14 cellular contexts compared by ENCODE assay signal in the genomic region with DNA sequence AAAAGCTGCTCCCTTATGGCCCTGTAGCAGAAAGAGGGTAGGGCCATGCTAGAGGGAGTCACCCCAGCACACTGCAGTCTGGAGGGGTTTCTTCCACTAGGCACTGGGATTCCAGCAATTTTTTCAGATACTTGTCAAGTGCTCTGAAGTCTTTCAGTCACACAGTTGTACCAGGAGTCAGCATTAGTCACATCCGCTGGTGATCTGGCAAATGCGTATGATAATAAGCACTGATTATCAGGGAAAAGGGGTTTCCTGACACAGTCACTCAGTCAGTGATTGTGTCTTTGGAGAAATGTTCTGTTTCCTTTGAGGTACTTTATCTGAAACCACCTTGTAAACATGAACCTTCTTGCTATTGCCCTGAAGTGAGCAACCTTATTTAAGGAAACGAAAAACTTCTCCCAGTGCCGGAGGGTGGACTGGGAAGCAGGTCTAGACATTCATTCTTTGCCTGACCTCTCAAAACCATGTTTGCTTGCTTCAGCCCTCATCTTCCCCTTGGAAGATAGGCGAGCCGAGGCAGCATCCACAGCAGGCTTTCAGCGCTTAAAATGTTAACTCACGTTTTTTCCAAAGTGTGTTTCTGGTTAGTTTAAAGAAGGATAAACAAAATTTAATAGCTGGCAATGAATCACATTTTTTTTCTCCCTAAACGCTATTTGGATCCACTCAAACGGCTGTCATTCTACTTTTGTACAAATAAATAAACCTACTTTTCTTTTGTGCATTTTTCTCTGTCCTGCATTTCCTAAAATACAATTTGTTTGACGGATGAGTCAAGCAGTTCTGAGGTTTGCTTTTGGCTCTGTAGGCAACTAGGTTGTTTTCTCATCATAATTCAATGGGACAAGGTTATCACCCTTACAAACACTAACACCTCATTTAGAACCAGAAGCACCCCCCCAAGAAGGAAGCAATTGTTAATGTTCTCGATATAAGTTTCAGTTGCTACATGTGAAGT.
DNase-seq lines count a peak whose midpoint lies in the region; TF ChIP-seq lines count a peak whose summit lies in the region.
"Had no signal": no experiment of that assay in that cellular context is flagged by ENCODE, and none has a peak within 500 bp of the region (broad histone marks: within the 10 kb centered on the region; RNA-seq: fewer than 3 reads in every experiment).

No MANE protein-coding gene starts in this region.

- no peak overlapping the region for H3K4me3 Mint-ChIP-seq in endodermal cell
- no peak overlapping the region for H3K4me3 Mint-ChIP-seq in nephron

- H3K27ac ChIP-seq in PC-9, result peak overlapping the region; percentile 94
- H3K27ac ChIP-seq in endodermal cell (ENCODE audit: low read depth, low read length), result no peak overlapping the region
- H3K27ac ChIP-seq: thyroid gland, WERI-Rb-1 had no signal

- H3F3A ChIP-seq in PC-9 (ENCODE audit: insufficient read depth, low read depth), result peaks cover 46% of the 10 kb centered on the region

- H3K4me2 ChIP-seq in PC-9, result peak overlapping the region; percentile 67

- peaks cover 17% of the 10 kb centered on the region for H3K4me1 Mint-ChIP-seq in endodermal cell
- peaks cover 7% of the 10 kb centered on the region for H3K4me1 Mint-ChIP-seq in nephron

- peaks cover 22% of the 10 kb centered on the region for H3K27me3 Mint-ChIP-seq in endodermal cell (ENCODE audit: insufficient read depth)
- peaks cover 30% of the 10 kb centered on the region for H3K27me3 Mint-ChIP-seq in nephron (ENCODE audit: low read depth)

- H3K79me2 ChIP-seq in PC-9 (ENCODE audit: low read depth), result no peaks in the 10 kb centered on the region

- H3K27me3 ChIP-seq in PC-9 (ENCODE audit: insufficient read depth, low read depth), result no peaks in the 10 kb centered on the region
- no peaks in the 10 kb centered on the region for H3K27me3 ChIP-seq in endodermal cell (ENCODE audit: control insufficient read depth, insufficient read depth, low read length, poor library complexity, severe bottlenecking)
- H3K27me3 ChIP-seq: thyroid gland had no signal

- WGBS in endodermal cell (ENCODE audit: insufficient coverage in 1 of 2, insufficient read length in 1 of 2), 2 experiments, result 77 to 89% methylated on average over 8 to 12 of the region's 12 CpGs

- CTCF ChIA-PET in PC-9 (lab: Charles Lee), result interaction anchor here (0.5 to 0.6 kb wide), 2 partner anchors 141 to 154 kb away, joined by 7 to 8 read pairs; no protein-coding TSS in a partner anchor

- DNase-seq in EL, result peak; percentile 99
- DNase-seq in PC-9, result peak; percentile 58 to 98
- DNase-seq in endodermal cell, result peak; percentile 65
- DNase-seq in GM19238 (ENCODE audit: insufficient read length, low spot score), result no peak
- no peak for DNase-seq in stimulated activated CD4-positive, alpha-beta T cell treated with anti-CD3 and anti-CD28 coated beads, Interleukin-2, amount 100 ng/mL, for 48 hours
- DNase-seq in germinal center (ENCODE audit: low spot score), result no peak
- DNase-seq in midbrain (lab: John Stamatoyannopoulos, UW), result no peak
- DNase-seq: KBM-7, NCI-H748 treated with DMSO at 0.1 percent for 48 hours, thyroid gland, WERI-Rb-1 had no signal

- H3K4me3 ChIP-seq in PC-9, result peak overlapping the region; percentile 30; the same call in 1 of the 2 replicates
- no peak overlapping the region for H3K4me3 ChIP-seq in endodermal cell (ENCODE audit: low read length)
- H3K4me3 ChIP-seq: HAP-1, thyroid gland had no signal

- H2AFZ ChIP-seq in PC-9, result peak overlapping the region; percentile 6; the same call in 1 of the 2 replicates

- POLR2A ChIA-PET in PC-9 (lab: Charles Lee; ENCODE audit: unreplicated experiment), result interaction anchor here (0.5 kb wide), 1 partner anchor 127 kb away, joined by 3 read pairs; the partner anchor contains the start of gene BTF3

- no peaks in the 10 kb centered on the region for H3K9me3 Mint-ChIP-seq in endodermal cell
- H3K9me3 Mint-ChIP-seq in nephron, result no peaks in the 10 kb centered on the region
- H3K9me3 Mint-ChIP-seq: activated naive CD4-positive, alpha-beta T cell treated with anti-CD3 and anti-CD28 coated beads, Interleukin-2, amount 50 U/mL, for 72 hours had no signal

- no peaks in the 10 kb centered on the region for H3K9me2 ChIP-seq in PC-9 (ENCODE audit: insufficient read depth)

- intact Hi-C loops in PC-9 (cut with micrococcal nuclease; ENCODE audit: unreplicated experiment), result loop anchor here (2.0 to 5.0 kb wide), 3 partner anchors 48 to 249 kb away; partner anchors contain the start of gene TMEM171

- TF ChIP-seq CTCF in PC-9 (conservative IDR thresholded peaks at IDR 0.05) (no peak), endodermal cell (conservative IDR thresholded peaks at IDR 0.05) (no peak), nephron (IDR thresholded peaks at IDR 0.05; ENCODE audit: unreplicated experiment in 3 of 3) (no peak)

- no peaks in the 10 kb centered on the region for H3K36me3 ChIP-seq in PC-9 (ENCODE audit: low read depth)
- H3K36me3 ChIP-seq in endodermal cell (ENCODE audit: control insufficient read depth, insufficient read depth, low read length), result no peaks in the 10 kb centered on the region
- H3K36me3 ChIP-seq: HAP-1, thyroid gland, WERI-Rb-1 had no signal

- H3K27ac Mint-ChIP-seq in endodermal cell, result no peak overlapping the region
- peak overlapping the region; percentile 12 to 77 (median 68) for H3K27ac Mint-ChIP-seq in nephron
- H3K27ac Mint-ChIP-seq: activated naive CD4-positive, alpha-beta T cell treated with anti-CD3 and anti-CD28 coated beads, Interleukin-2, amount 50 U/mL, for 72 hours had no signal

- 0 out of 2 replicates have a peak, but pooled peaks cover 3% of the 10 kb centered on the region for H3K9me3 ChIP-seq in PC-9 (ENCODE audit: insufficient read depth, low read depth)
- no peaks in the 10 kb centered on the region for H3K9me3 ChIP-seq in endodermal cell (ENCODE audit: control insufficient read depth, low read length)
- H3K9me3 ChIP-seq: HAP-1, thyroid gland had no signal

- BruUV-seq in PC-9 (replicated peaks; lab: Mats Ljungman, UMichigan), result TSS peak; percentile 98

- no peak overlapping the region for H3K9ac ChIP-seq in endodermal cell (ENCODE audit: extremely low read depth, low read length, poor library complexity, severe bottlenecking)

- H4K20me1 ChIP-seq in PC-9 (ENCODE audit: insufficient read depth), result no peaks in the 10 kb centered on the region

- H3K36me3 Mint-ChIP-seq in endodermal cell (ENCODE audit: low read depth), result no peaks in the 10 kb centered on the region
- H3K36me3 Mint-ChIP-seq in nephron (ENCODE audit: low read depth), result no peaks in the 10 kb centered on the region

- H3K4me1 ChIP-seq in PC-9 (replicated peaks; ENCODE audit: insufficient read depth) (peaks cover 71% of the 10 kb centered on the region), endodermal cell (ENCODE audit: control insufficient read depth, insufficient read depth, low read length) (no peaks in the 10 kb centered on the region)
- H3K4me1 ChIP-seq: HAP-1 had no signal

Comparison
In these comparisons a context has a peak if more than half of its experiments do, and no peak if none do; other contexts are left out.
1. DNase-seq: peak in EL (single experiment), PC-9 (2 of 2) and endodermal cell (single experiment); none in GM19238 (single experiment), stimulated activated CD4-positive, alpha-beta T cell treated with anti-CD3 and anti-CD28 coated beads, Interleukin-2, amount 100 ng/mL, for 48 hours (0 of 2), germinal center (single experiment) and midbrain (single experiment).